ENCODE assay signal across 1 cellular context in genomic region chr16:83926726-83927397, GRCh38.
TF ChIP-seq lines count a peak whose summit lies in the region.

No MANE protein-coding gene starts in this region.

TF ChIP-seq in HCT116, 20 proteins besides CTCF, POLR2A, EP300 and RAD21 (continued from another document):
- TF ChIP-seq ATF3 (IDR thresholded peaks at IDR 0.05) (no peak), SRF (IDR thresholded peaks at IDR 0.05; ENCODE audit: low read depth) (no peak), EZH2 (IDR thresholded peaks at IDR 0.05) (no peak), ZFX (IDR thresholded peaks at IDR 0.05) (no peak), POLR2AphosphoS5 (IDR thresholded peaks at IDR 0.05; ENCODE audit: low read depth, low read length) (peak; percentile 91)
